ENCODE assay signal across 1 cellular context in the genomic region with DNA sequence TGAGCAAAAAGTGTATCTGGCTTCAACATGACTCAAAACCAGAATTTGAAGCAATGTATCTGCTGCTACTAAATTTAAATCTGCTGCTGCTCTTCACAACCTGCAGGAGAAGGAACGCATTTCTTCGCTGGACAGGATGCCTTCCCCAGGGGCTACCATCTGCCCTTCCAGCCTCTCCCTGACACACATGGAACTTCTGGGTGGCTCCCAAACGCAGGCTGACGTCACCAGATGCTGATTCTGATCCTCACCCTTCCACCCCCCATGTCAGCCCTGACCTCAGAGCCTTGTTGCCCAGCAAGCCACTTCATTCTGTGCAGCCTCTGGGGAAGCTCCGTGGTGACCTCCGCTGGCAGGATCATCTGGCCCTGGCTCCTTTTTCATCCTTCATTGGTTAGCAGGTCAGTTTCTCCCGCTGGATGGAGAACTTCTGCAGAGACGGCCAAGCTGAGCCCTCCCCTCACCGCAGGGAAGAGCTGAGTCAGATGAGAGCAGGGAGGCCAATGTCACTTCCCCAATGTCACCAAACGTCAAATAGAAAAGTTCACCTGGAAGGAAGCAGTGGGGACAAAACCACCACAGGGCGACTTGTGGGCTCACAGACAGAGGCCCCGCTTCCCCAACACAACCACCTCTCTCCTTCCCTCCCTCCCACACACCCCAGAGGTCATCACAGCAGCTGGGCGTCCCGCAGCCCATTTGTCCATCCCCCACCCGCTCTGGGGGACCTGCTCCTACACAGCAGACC.
TF ChIP-seq lines count a peak whose summit lies in the region.

No MANE protein-coding gene starts in this region.

TF ChIP-seq in GM12878, 131 proteins besides CTCF, POLR2A, EP300 and RAD21 (continues in another document):
- TF ChIP-seq ATF2 (IDR thresholded peaks at IDR 0.05; ENCODE audit: low read length) (peak; percentile 45; the same call in 1 of the 2 replicates), MEF2B (IDR thresholded peaks at IDR 0.05; ENCODE audit: partially characterized antibody, poor library complexity, severe bottlenecking) (no peak), USF1 (IDR thresholded peaks at IDR 0.05; ENCODE audit: borderline replicate concordance, extremely low read length, insufficient read depth, low read depth, low read length) (no peak), WRNIP1 (IDR thresholded peaks at IDR 0.05; ENCODE audit: borderline replicate concordance, low read depth, low read length) (no peak), IRF4 (IDR thresholded peaks at IDR 0.05; ENCODE audit: low read depth, low read length) (peak; percentile 84), TCF3 (IDR thresholded peaks at IDR 0.05; ENCODE audit: borderline replicate concordance, insufficient read depth, low read depth, low read length) (peak; percentile 52; the same call in 1 of the 2 replicates), LARP7 (IDR thresholded peaks at IDR 0.05) (peak; percentile 33; the same call in 1 of the 2 replicates), NBN (IDR thresholded peaks at IDR 0.05) (0 out of 2 replicates have a peak, but pooled peaks have one; percentile 33), ZNF207 (IDR thresholded peaks at IDR 0.05; ENCODE audit: borderline replicate concordance) (no peak), TCF12 (IDR thresholded peaks at IDR 0.05; ENCODE audit: low read depth, low read length) (peak; percentile 79; the same call in 1 of the 2 replicates), IKZF2 (IDR thresholded peaks at IDR 0.05) (peak; percentile 74 to 75), BACH1 (IDR thresholded peaks at IDR 0.05; ENCODE audit: borderline replicate concordance) (peak; percentile 41; the same call in 1 of the 2 replicates), E2F4 (IDR thresholded peaks at IDR 0.05; ENCODE audit: low read depth, low read length) (no peak), SREBF1 (IDR thresholded peaks at IDR 0.05; ENCODE audit: low read length) (no peak), NFIC (IDR thresholded peaks at IDR 0.05; ENCODE audit: low read depth, low read length) (peak; percentile 73), RUNX3 (IDR thresholded peaks at IDR 0.05; ENCODE audit: low read length) (peak; percentile 97), MTA2 (IDR thresholded peaks at IDR 0.05; ENCODE audit: low read depth) (peak; percentile 59), HDGF (IDR thresholded peaks at IDR 0.05) (no peak), ZNF24 (IDR thresholded peaks at IDR 0.05) (no peak), POLR2AphosphoS2 (IDR thresholded peaks at IDR 0.05; ENCODE audit: low read depth, low read length) (no peak), ETV6 (conservative IDR thresholded peaks at IDR 0.05 in 1 of 2, IDR thresholded peaks at IDR 0.05 in 1 of 2; ENCODE audit: borderline replicate concordance in 1 of 2, low read depth in 1 of 2) (peak in 1 of 2 experiments; percentile 90; a peak in 2 of 4 replicates), YBX1 (IDR thresholded peaks at IDR 0.05) (no peak), CREB1 (IDR thresholded peaks at IDR 0.05; ENCODE audit: low read depth) (peak; percentile 73), FOXM1 (IDR thresholded peaks at IDR 0.05; ENCODE audit: low read depth, low read length) (peak; percentile 54; the same call in 1 of the 2 replicates), RCOR1 (conservative IDR thresholded peaks at IDR 0.05; ENCODE audit: low read depth, low read length) (no peak), BHLHE40 (IDR thresholded peaks at IDR 0.05; ENCODE audit: borderline replicate concordance in 1 of 2, low read depth in 2 of 2, low read length in 1 of 2) (peak; percentile 24 to 32; a peak in 2 of 4 replicates), MEF2A (IDR thresholded peaks at IDR 0.05; ENCODE audit: insufficient read depth, low read depth, low read length) (0 out of 2 replicates have a peak, but pooled peaks have one; percentile 48), GATAD2B (conservative IDR thresholded peaks at IDR 0.05; ENCODE audit: low read depth) (0 out of 2 replicates have a peak, but pooled peaks have one; percentile 21), CEBPZ (IDR thresholded peaks at IDR 0.05; ENCODE audit: low read depth, low read length) (no peak), ZNF274 (IDR thresholded peaks at IDR 0.05; ENCODE audit: insufficient read depth, insufficient read length) (no peak), ATF7 (IDR thresholded peaks at IDR 0.05; ENCODE audit: low read depth) (peak; percentile 47), ZBTB40 (IDR thresholded peaks at IDR 0.05; ENCODE audit: borderline replicate concordance) (peak; percentile 55; the same call in 1 of the 2 replicates), KDM1A (IDR thresholded peaks at IDR 0.05; ENCODE audit: borderline replicate concordance) (no peak), SRF (IDR thresholded peaks at IDR 0.05; ENCODE audit: low read depth in 2 of 2, low read length in 2 of 2) (0 out of 4 replicates have a peak, but pooled peaks of 1 of the 2 experiments have one; percentile 5), TBL1XR1 (IDR thresholded peaks at IDR 0.05; ENCODE audit: low read depth, low read length) (peak; percentile 50; the same call in 1 of the 2 replicates), SPI1 (IDR thresholded peaks at IDR 0.05; ENCODE audit: borderline replicate concordance, insufficient read depth, low read depth, low read length) (peak; percentile 81), NR2C1 (IDR thresholded peaks at IDR 0.05) (peak; percentile 40; the same call in 1 of the 2 replicates)
- TF ChIP-seq, protein P1, sequence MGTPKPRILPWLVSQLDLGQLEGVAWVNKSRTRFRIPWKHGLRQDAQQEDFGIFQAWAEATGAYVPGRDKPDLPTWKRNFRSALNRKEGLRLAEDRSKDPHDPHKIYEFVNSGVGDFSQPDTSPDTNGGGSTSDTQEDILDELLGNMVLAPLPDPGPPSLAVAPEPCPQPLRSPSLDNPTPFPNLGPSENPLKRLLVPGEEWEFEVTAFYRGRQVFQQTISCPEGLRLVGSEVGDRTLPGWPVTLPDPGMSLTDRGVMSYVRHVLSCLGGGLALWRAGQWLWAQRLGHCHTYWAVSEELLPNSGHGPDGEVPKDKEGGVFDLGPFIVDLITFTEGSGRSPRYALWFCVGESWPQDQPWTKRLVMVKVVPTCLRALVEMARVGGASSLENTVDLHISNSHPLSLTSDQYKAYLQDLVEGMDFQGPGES (IDR thresholded peaks at IDR 0.05) = no peak
- TF ChIP-seq, protein P2, sequence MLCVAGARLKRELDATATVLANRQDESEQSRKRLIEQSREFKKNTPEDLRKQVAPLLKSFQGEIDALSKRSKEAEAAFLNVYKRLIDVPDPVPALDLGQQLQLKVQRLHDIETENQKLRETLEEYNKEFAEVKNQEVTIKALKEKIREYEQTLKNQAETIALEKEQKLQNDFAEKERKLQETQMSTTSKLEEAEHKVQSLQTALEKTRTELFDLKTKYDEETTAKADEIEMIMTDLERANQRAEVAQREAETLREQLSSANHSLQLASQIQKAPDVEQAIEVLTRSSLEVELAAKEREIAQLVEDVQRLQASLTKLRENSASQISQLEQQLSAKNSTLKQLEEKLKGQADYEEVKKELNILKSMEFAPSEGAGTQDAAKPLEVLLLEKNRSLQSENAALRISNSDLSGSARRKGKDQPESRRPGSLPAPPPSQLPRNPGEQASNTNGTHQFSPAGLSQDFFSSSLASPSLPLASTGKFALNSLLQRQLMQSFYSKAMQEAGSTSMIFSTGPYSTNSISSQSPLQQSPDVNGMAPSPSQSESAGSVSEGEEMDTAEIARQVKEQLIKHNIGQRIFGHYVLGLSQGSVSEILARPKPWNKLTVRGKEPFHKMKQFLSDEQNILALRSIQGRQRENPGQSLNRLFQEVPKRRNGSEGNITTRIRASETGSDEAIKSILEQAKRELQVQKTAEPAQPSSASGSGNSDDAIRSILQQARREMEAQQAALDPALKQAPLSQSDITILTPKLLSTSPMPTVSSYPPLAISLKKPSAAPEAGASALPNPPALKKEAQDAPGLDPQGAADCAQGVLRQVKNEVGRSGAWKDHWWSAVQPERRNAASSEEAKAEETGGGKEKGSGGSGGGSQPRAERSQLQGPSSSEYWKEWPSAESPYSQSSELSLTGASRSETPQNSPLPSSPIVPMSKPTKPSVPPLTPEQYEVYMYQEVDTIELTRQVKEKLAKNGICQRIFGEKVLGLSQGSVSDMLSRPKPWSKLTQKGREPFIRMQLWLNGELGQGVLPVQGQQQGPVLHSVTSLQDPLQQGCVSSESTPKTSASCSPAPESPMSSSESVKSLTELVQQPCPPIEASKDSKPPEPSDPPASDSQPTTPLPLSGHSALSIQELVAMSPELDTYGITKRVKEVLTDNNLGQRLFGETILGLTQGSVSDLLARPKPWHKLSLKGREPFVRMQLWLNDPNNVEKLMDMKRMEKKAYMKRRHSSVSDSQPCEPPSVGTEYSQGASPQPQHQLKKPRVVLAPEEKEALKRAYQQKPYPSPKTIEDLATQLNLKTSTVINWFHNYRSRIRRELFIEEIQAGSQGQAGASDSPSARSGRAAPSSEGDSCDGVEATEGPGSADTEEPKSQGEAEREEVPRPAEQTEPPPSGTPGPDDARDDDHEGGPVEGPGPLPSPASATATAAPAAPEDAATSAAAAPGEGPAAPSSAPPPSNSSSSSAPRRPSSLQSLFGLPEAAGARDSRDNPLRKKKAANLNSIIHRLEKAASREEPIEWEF (IDR thresholded peaks at IDR 0.05; ENCODE audit: insufficient replicate concordance, low read depth, low read length) = no peak
- TF ChIP-seq, protein P3, sequence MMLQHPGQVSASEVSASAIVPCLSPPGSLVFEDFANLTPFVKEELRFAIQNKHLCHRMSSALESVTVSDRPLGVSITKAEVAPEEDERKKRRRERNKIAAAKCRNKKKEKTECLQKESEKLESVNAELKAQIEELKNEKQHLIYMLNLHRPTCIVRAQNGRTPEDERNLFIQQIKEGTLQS (IDR thresholded peaks at IDR 0.05; ENCODE audit: borderline replicate concordance, extremely low read depth, low read depth, low read length) = no peak
